Comparison of ENCODE assay signal across 13 cellular contexts in the genomic region with DNA sequence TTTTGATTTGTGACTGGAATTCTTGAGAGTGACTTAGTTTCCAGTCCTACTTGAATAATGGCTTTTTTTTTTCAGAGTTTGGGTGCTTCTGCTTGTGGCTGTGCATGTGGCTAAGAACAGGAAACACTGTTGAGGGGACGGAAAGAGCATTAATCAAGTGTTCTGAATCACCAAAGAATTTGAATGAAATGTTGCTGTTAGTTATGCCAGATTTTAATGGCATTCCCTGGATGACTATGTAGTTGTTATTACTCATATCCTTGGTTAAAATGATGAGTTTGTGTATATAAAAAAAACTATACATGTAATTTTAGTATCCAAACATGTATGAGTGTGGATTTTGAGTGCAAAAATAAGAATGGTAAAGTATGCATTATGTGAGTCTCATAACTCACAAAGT.
DNase-seq lines count a peak whose midpoint lies in the region; ATAC-seq and TF ChIP-seq lines count a peak whose summit lies in the region.
"Had no signal": no experiment of that assay in that cellular context is flagged by ENCODE, and none has a peak within 500 bp of the region (broad histone marks: within the 10 kb centered on the region; RNA-seq: fewer than 3 reads in every experiment).

No MANE protein-coding gene starts in this region.

- TF ChIP-seq EP300 in sigmoid colon (IDR thresholded peaks at IDR 0.05) = no peak

- no peaks in the 10 kb centered on the region for H3K27me3 Mint-ChIP-seq in MCF 10A (ENCODE audit: insufficient read depth, unreplicated experiment)

- no peaks in the 10 kb centered on the region for H3K9me3 Mint-ChIP-seq in MCF 10A (ENCODE audit: unreplicated experiment)

- BruUV-seq in MCF 10A (replicated peaks; lab: Mats Ljungman, UMichigan) = no TSS peak
- no TSS peak for BruUV-seq in OCI-LY7 (replicated peaks; lab: Mats Ljungman, UMichigan)
- BruUV-seq in PC-9 (replicated peaks; lab: Mats Ljungman, UMichigan) = no TSS peak

- CTCF ChIA-PET in MCF 10A (lab: Yijun Ruan, JAX) = interaction anchor here (0.6 to 0.7 kb wide), 3 partner anchors 31 to 553 kb away, joined by 3 read pairs; no protein-coding TSS in a partner anchor
- CTCF ChIA-PET in OCI-LY7 (lab: Charles Lee; ENCODE audit: unreplicated experiment) = no interaction called here
- CTCF ChIA-PET in PC-9 (lab: Charles Lee) = no interaction called here

- H3K36me3 Mint-ChIP-seq in MCF 10A (ENCODE audit: insufficient read depth, unreplicated experiment) = no peaks in the 10 kb centered on the region
- H3K36me3 Mint-ChIP-seq: activated naive CD8-positive, alpha-beta T cell; CD4-positive, CD25-positive, alpha-beta regulatory T cell had no signal

- H2AFZ ChIP-seq in OCI-LY7 (ENCODE audit: low read length) (no peak overlapping the region; the same call in 1 of the 2 replicates), PC-9 (no peak overlapping the region)

- no peaks in the 10 kb centered on the region for H4K20me1 ChIP-seq in OCI-LY7 (ENCODE audit: insufficient read depth, low read length)
- no peaks in the 10 kb centered on the region for H4K20me1 ChIP-seq in PC-9 (ENCODE audit: insufficient read depth)

- H3K4me3 ChIP-seq in breast epithelium (no peak overlapping the region), OCI-LY7 (ENCODE audit: low read depth, low read length, poor library complexity, severe bottlenecking) (no peak overlapping the region), fibroblast of the aortic adventitia (ENCODE audit: low read depth, low read length) (no peak overlapping the region), sigmoid colon (no peak overlapping the region), PC-9 (no peak overlapping the region), thyroid gland (replicated peaks in 1 of 3) (no peak overlapping the region)

- H3K9me2 ChIP-seq in OCI-LY7 (ENCODE audit: insufficient read depth, low read length) (no peaks in the 10 kb centered on the region), PC-9 (ENCODE audit: insufficient read depth) (no peaks in the 10 kb centered on the region)

- H3K27ac ChIP-seq in breast epithelium (no peak overlapping the region), OCI-LY7 (ENCODE audit: low read depth, low read length, poor library complexity, severe bottlenecking) (no peak overlapping the region), sigmoid colon (no peak overlapping the region), PC-9 (no peak overlapping the region), thyroid gland (no peak overlapping the region)

- H3K4me1 ChIP-seq in breast epithelium (no peaks in the 10 kb centered on the region), OCI-LY7 (ENCODE audit: insufficient read depth, low read length, poor library complexity, severe bottlenecking) (peaks cover 20% of the 10 kb centered on the region), sigmoid colon (no peaks in the 10 kb centered on the region), PC-9 (replicated peaks; ENCODE audit: insufficient read depth) (no peaks in the 10 kb centered on the region), thyroid gland (no peaks in the 10 kb centered on the region)

- H3K79me2 ChIP-seq in OCI-LY7 (ENCODE audit: insufficient read depth, low read depth, low read length) (no peaks in the 10 kb centered on the region), PC-9 (ENCODE audit: low read depth) (no peaks in the 10 kb centered on the region)

- H3K36me3 ChIP-seq in breast epithelium = no peaks in the 10 kb centered on the region
- no peaks in the 10 kb centered on the region for H3K36me3 ChIP-seq in OCI-LY7 (ENCODE audit: insufficient read depth, low read length)
- H3K36me3 ChIP-seq in sigmoid colon = no peaks in the 10 kb centered on the region
- no peaks in the 10 kb centered on the region for H3K36me3 ChIP-seq in PC-9 (ENCODE audit: low read depth)
- H3K36me3 ChIP-seq in thyroid gland = no peaks in the 10 kb centered on the region

- H3K9me3 ChIP-seq in breast epithelium = no peaks in the 10 kb centered on the region
- no peaks in the 10 kb centered on the region for H3K9me3 ChIP-seq in OCI-LY7 (ENCODE audit: low read length)
- H3K9me3 ChIP-seq in sigmoid colon = no peaks in the 10 kb centered on the region
- no peaks in the 10 kb centered on the region for H3K9me3 ChIP-seq in PC-9 (ENCODE audit: insufficient read depth, low read depth)
- H3K9me3 ChIP-seq in thyroid gland = no peaks in the 10 kb centered on the region

- no peaks in the 10 kb centered on the region for H3K27me3 ChIP-seq in breast epithelium
- H3K27me3 ChIP-seq in sigmoid colon = no peaks in the 10 kb centered on the region
- H3K27me3 ChIP-seq in PC-9 (ENCODE audit: insufficient read depth, low read depth) = no peaks in the 10 kb centered on the region
- H3K27me3 ChIP-seq in thyroid gland = no peaks in the 10 kb centered on the region

- H3K4me2 ChIP-seq in OCI-LY7 (ENCODE audit: low read length) = no peak overlapping the region; the same call in 1 of the 2 replicates
- H3K4me2 ChIP-seq in PC-9 = no peak overlapping the region

- DNase-seq in MCF 10A (ENCODE audit: unreplicated experiment) = peak; percentile 55
- DNase-seq in breast epithelium (ENCODE audit: low spot score in 2 of 2) = no peak
- DNase-seq in OCI-LY7 (ENCODE audit: low spot score) = peak; percentile 5
- DNase-seq in fibroblast of the aortic adventitia (ENCODE audit: low read depth) = peak; percentile 76
- no peak for DNase-seq in sigmoid colon
- DNase-seq in PC-9 = no peak
- DNase-seq in thyroid gland = no peak
- DNase-seq: CD4-positive, CD25-positive, alpha-beta regulatory T cell; hypothalamus; NCI-H1417; right cardiac atrium had no signal

- intact Hi-C loops in MCF 10A (cut with micrococcal nuclease) = loop anchor here (2.0 kb wide), 1 partner anchor 178 kb away; no protein-coding TSS in a partner anchor
- intact Hi-C loops in breast epithelium (cut with DNase I; ENCODE audit: low total_unique reads) = no loop called here
- intact Hi-C loops in OCI-LY7 (cut with micrococcal nuclease; ENCODE audit: unreplicated experiment) = no loop called here
- intact Hi-C loops in sigmoid colon (cut with DNase I) = no loop called here
- intact Hi-C loops in PC-9 (cut with micrococcal nuclease; ENCODE audit: unreplicated experiment) = no loop called here
- intact Hi-C loops in thyroid gland (cut with DNase I) = no loop called here

- ATAC-seq in GM21447 (IDR thresholded peaks at IDR 0.05; ENCODE audit: unreplicated experiment) = no peak
- ATAC-seq: right cardiac atrium had no signal

- H3F3A ChIP-seq in PC-9 (ENCODE audit: insufficient read depth, low read depth) = no peaks in the 10 kb centered on the region

- TF ChIP-seq POLR2A in breast epithelium (IDR thresholded peaks at IDR 0.05) (no peak), sigmoid colon (IDR thresholded peaks at IDR 0.05) (no peak), thyroid gland (IDR thresholded peaks at IDR 0.05) (no peak)

- H3K27ac Mint-ChIP-seq in MCF 10A (ENCODE audit: low read depth, unreplicated experiment) = no peak overlapping the region
- H3K27ac Mint-ChIP-seq: activated naive CD8-positive, alpha-beta T cell; CD4-positive, CD25-positive, alpha-beta regulatory T cell had no signal

- POLR2A ChIA-PET in MCF 10A (lab: Yijun Ruan, JAX) (no interaction called here), OCI-LY7 (lab: Charles Lee) (no interaction called here), PC-9 (lab: Charles Lee; ENCODE audit: unreplicated experiment) (no interaction called here)

- no peak for TF ChIP-seq CTCF in MCF 10A (IDR thresholded peaks at IDR 0.05; ENCODE audit: unreplicated experiment)
- no peak for TF ChIP-seq CTCF in breast epithelium (IDR thresholded peaks at IDR 0.05)
- TF ChIP-seq CTCF in OCI-LY7 (conservative IDR thresholded peaks at IDR 0.05; ENCODE audit: low read length) = no peak
- no peak for TF ChIP-seq CTCF in fibroblast of the aortic adventitia (IDR thresholded peaks at IDR 0.05; ENCODE audit: insufficient read depth, low read length)
- no peak for TF ChIP-seq CTCF in sigmoid colon (IDR thresholded peaks at IDR 0.05)
- no peak for TF ChIP-seq CTCF in PC-9 (conservative IDR thresholded peaks at IDR 0.05)
- TF ChIP-seq CTCF in thyroid gland (IDR thresholded peaks at IDR 0.05) = no peak

- peaks cover 6% of the 10 kb centered on the region for H3K4me1 Mint-ChIP-seq in MCF 10A (ENCODE audit: insufficient read depth, unreplicated experiment)
- H3K4me1 Mint-ChIP-seq: CD4-positive, CD25-positive, alpha-beta regulatory T cell had no signal

- 36 to 65% methylated on average over 1 of the region's 1 CpG for WGBS in sigmoid colon, 2 donors
- 45 to 66% methylated on average over 1 of the region's 1 CpG for WGBS in thyroid gland, 2 donors

- no peak overlapping the region for H3K4me3 Mint-ChIP-seq in MCF 10A (ENCODE audit: unreplicated experiment)
- H3K4me3 Mint-ChIP-seq: activated naive CD8-positive, alpha-beta T cell; CD4-positive, CD25-positive, alpha-beta regulatory T cell had no signal

Comparison
In these comparisons a context has a peak if more than half of its experiments do, and no peak if none do; other contexts are left out.
1. DNase-seq: peak in MCF 10A (single experiment), OCI-LY7 (single experiment) and fibroblast of the aortic adventitia (single experiment); none in breast epithelium (0 of 2), sigmoid colon (single experiment), PC-9 (0 of 2) and thyroid gland (0 of 2).